ENCODE assay signal across 1 cellular context in the genomic region with DNA sequence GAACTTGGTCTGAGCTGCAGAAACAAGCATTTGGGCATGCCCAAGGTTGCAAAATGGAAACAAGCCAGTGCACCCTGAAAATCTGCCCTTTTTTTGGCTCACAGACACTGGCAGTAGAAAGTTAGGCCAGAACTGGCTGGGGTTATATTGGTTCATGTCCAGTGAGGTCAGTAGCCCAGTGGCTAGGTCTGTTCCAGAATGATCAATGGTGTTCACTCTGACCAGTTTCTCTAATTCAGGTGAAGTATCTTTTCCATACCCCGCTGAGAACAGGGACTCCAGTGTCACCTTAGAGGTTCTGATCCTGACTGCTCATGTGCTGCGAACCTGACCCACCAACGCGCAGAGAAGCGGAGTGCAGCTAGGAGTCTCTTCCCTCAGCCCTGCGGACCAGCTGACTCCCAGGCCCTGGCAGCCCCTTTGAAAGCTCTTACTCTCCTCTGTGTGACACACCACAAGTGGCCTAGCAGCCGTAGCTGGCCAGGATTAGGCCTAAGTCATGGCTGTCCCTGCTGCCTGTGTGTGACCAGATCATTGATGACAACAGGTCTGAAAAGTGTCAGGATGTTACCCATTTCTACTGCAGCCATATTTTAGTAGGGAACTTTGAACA.
TF ChIP-seq lines count a peak whose summit lies in the region.

No MANE protein-coding gene starts in this region.

TF ChIP-seq in WTC11, 78 proteins besides CTCF, POLR2A, EP300 and RAD21 (continued from another document):
- no peak for TF ChIP-seq FOXJ3 (CRISPR knock-in tag; IDR thresholded peaks at IDR 0.05; ENCODE audit: borderline replicate concordance)
- TF ChIP-seq, protein P1, sequence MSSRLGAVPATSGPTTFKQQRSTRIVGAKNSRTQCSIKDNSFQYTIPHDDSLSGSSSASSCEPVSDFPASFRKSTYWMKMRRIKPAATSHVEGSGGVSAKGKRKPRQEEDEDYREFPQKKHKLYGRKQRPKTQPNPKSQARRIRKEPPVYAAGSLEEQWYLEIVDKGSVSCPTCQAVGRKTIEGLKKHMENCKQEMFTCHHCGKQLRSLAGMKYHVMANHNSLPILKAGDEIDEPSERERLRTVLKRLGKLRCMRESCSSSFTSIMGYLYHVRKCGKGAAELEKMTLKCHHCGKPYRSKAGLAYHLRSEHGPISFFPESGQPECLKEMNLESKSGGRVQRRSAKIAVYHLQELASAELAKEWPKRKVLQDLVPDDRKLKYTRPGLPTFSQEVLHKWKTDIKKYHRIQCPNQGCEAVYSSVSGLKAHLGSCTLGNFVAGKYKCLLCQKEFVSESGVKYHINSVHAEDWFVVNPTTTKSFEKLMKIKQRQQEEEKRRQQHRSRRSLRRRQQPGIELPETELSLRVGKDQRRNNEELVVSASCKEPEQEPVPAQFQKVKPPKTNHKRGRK (CRISPR knock-in tag; IDR thresholded peaks at IDR 0.05; ENCODE audit: borderline replicate concordance) = no peak
